In genomic region chr17:4998027-4998665, GRCh38 we compare ENCODE assay signal across 8 cellular contexts. TPM values are rescaled to one million over a fixed set of nuclear protein-coding genes. Genes with fewer than 3 reads are reported as not detected.
DNase-seq lines count a peak whose midpoint lies in the region; ATAC-seq and TF ChIP-seq lines count a peak whose summit lies in the region.

No MANE protein-coding gene starts in this region.

- H3K9me3 ChIP-seq in fibroblast of lung (ENCODE audit: control insufficient read depth, insufficient read depth, low read depth, low read length): no peaks in the 10 kb centered on the region

- H3K4me1 ChIP-seq in fibroblast of lung (ENCODE audit: control insufficient read depth, extremely low read depth, insufficient read depth, low read length): peaks cover 12% of the 10 kb centered on the region

- H3K27ac Mint-ChIP-seq in nephron progenitor cell: no peak overlapping the region

- H3K27me3 Mint-ChIP-seq in nephron progenitor cell (ENCODE audit: low read depth, poor library complexity): peaks cover 33% of the 10 kb centered on the region

- no peaks in the 10 kb centered on the region for H3K27me3 ChIP-seq in fibroblast of lung (ENCODE audit: control insufficient read depth, insufficient read depth, low read length)

- H4K20me1 ChIP-seq in fibroblast of lung (ENCODE audit: control insufficient read depth, extremely low read depth, insufficient read depth, low read length): no peaks in the 10 kb centered on the region

- TF ChIP-seq CTCF in VCaP (conservative IDR thresholded peaks at IDR 0.05) (no peak), fibroblast of lung (conservative IDR thresholded peaks at IDR 0.05 in 1 of 2, IDR thresholded peaks at IDR 0.05 in 1 of 2; ENCODE audit: low read depth in 1 of 2, low read length in 2 of 2) (no peak), nephron progenitor cell (IDR thresholded peaks at IDR 0.05) (no peak)

- peaks cover 39% of the 10 kb centered on the region for H3K4me1 Mint-ChIP-seq in nephron progenitor cell

- DNase-seq in fibroblast of lung (ENCODE audit: low read depth in 2 of 2) (peak; percentile 10 to 34), nephron progenitor cell (peak; percentile 77), NOMO-1 treated with DMSO at 0.1 percent for 48 hours (lab: John Stamatoyannopoulos, UW; ENCODE audit: unreplicated experiment) (no peak), DMS153 treated with DMSO at 0.1 percent for 48 hours (lab: John Stamatoyannopoulos, UW; ENCODE audit: unreplicated experiment) (no peak)
- DNase-seq in NK-92 treated with Interleukin-12 subunit alpha and Interleukin-12 subunit beta, amount 100 ng/mL, for 24 hours (lab: John Stamatoyannopoulos, UW): no peak

- H3K36me3 ChIP-seq in fibroblast of lung (ENCODE audit: control insufficient read depth, insufficient read depth, low read length): peaks cover 13% of the 10 kb centered on the region

- H3K4me3 ChIP-seq in fibroblast of lung (replicated peaks in 1 of 4; ENCODE audit: control extremely low read depth in 1 of 4, insufficient read depth in 1 of 4, low read depth in 3 of 4, low read length in 4 of 4): peak overlapping the region; percentile 68 to 95 (median 92)

- H3K79me2 ChIP-seq in fibroblast of lung (ENCODE audit: control insufficient read depth, insufficient read depth, low read length): peaks cover 29% of the 10 kb centered on the region

- peaks cover 4% of the 10 kb centered on the region for H3K9me3 Mint-ChIP-seq in nephron progenitor cell

- peak overlapping the region; percentile 86 for H3K4me3 Mint-ChIP-seq in nephron progenitor cell

- H3K27ac ChIP-seq in VCaP (peak overlapping the region; percentile 68), fibroblast of lung (ENCODE audit: insufficient read depth, low read length) (peak overlapping the region; percentile 61)

- H2AFZ ChIP-seq in fibroblast of lung (ENCODE audit: low read length): no peak overlapping the region

- ATAC-seq in GM18502 (IDR thresholded peaks at IDR 0.05; ENCODE audit: poor library complexity, unreplicated experiment) (peak; percentile 5), HG02884 (IDR thresholded peaks at IDR 0.05; ENCODE audit: unreplicated experiment) (peak; percentile 9)

- H3K9ac ChIP-seq in fibroblast of lung (ENCODE audit: insufficient read depth, low read length): peak overlapping the region; percentile 67

- peak overlapping the region; percentile 86 for H3K4me2 ChIP-seq in fibroblast of lung (ENCODE audit: extremely low read depth, insufficient read depth, low read length)

- peaks cover 23% of the 10 kb centered on the region for H3K36me3 Mint-ChIP-seq in nephron progenitor cell (ENCODE audit: low read depth)

RNA-seq across cellular contexts. Expression of gene KIF1C, which starts 0.4 kb away (rescaled TPM):
- 52.4 and 86.0 TPM in 2 replicates for total RNA-seq in fibroblast of lung
- polyA plus RNA-seq in fibroblast of lung: 68.1 and 70.5 TPM in 2 replicates
- 104 and 119 TPM in 2 replicates for polyA plus RNA-seq in fibroblast of lung (2012)
- 90.0 and 98.0 TPM in 2 replicates for polyA minus RNA-seq in fibroblast of lung (ENCODE audit: low replicate concordance)

RNA-seq across cellular contexts. Expression of gene INCA1, which starts 0.8 kb away (rescaled TPM):
- 0.26 and 0.33 TPM in 2 replicates for total RNA-seq in fibroblast of lung
- polyA plus RNA-seq in fibroblast of lung: 0.28 and 0.38 TPM in 2 replicates
- polyA plus RNA-seq in fibroblast of lung (2012): 1.1 and 1.6 TPM in 2 replicates
- 6.9 TPM in 1 of 2 replicates, not detected in the other for polyA minus RNA-seq in fibroblast of lung (ENCODE audit: low replicate concordance)

RNA-seq across cellular contexts. Expression of gene CAMTA2, which starts 10.7 kb away (rescaled TPM):
- total RNA-seq in fibroblast of lung: 8.5 and 18.3 TPM in 2 replicates
- 12.4 and 16.1 TPM in 2 replicates for polyA plus RNA-seq in fibroblast of lung
- polyA plus RNA-seq in fibroblast of lung (2012): 28.3 and 34.4 TPM in 2 replicates
- polyA minus RNA-seq in fibroblast of lung (ENCODE audit: low replicate concordance): 69.9 and 79.8 TPM in 2 replicates

RNA-seq across cellular contexts. Expression of gene SPAG7, which starts 30.5 kb away (rescaled TPM):
- total RNA-seq in fibroblast of lung: 42.9 and 62.8 TPM in 2 replicates
- polyA plus RNA-seq in fibroblast of lung: 80.8 and 83.0 TPM in 2 replicates
- polyA plus RNA-seq in fibroblast of lung (2012): 71.3 and 76.9 TPM in 2 replicates
- polyA minus RNA-seq in fibroblast of lung (ENCODE audit: low replicate concordance): 15.0 and 20.9 TPM in 2 replicates

RNA-seq across cellular contexts. Expression of gene SLC52A1, which starts 37.1 kb away (rescaled TPM):
- total RNA-seq in fibroblast of lung: 0.26 and 0.66 TPM in 2 replicates
- not detected in 2 replicates for polyA plus RNA-seq in fibroblast of lung
- not detected in 2 replicates for polyA plus RNA-seq in fibroblast of lung (2012)
- polyA minus RNA-seq in fibroblast of lung (ENCODE audit: low replicate concordance): not detected in 2 replicates

Comparison
In these comparisons a context has a peak if more than half of its experiments do, and no peak if none do; other contexts are left out.
1. DNase-seq: peak in fibroblast of lung (2 of 2) and nephron progenitor cell (single experiment); none in NK-92 treated with Interleukin-12 subunit alpha and Interleukin-12 subunit beta, amount 100 ng/mL, for 24 hours (single experiment), NOMO-1 treated with DMSO at 0.1 percent for 48 hours (single experiment) and DMS153 treated with DMSO at 0.1 percent for 48 hours (single experiment).